22 cellular contexts compared by ENCODE assay signal in the genomic region with DNA sequence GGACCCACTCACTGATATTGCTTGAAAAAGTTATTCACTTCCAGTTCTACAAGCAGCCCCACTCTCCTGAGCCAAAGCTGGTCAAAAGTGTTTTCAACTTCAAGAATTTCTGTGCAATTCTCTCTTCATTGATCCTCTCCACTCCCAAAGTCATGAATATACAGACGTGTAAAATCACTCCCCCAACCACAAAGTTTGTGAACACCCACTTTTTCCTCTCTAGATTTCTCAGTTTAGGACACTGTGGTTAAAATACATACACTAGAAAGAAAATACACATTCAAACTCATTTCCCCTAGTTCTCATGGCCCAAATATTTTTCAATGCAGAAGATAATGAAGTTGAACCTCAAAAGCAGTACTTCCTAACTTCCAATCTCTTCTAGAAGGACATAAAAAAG.
DNase-seq lines count a peak whose midpoint lies in the region; ATAC-seq and TF ChIP-seq lines count a peak whose summit lies in the region.
"Had no signal": no experiment of that assay in that cellular context is flagged by ENCODE, and none has a peak within 500 bp of the region (broad histone marks: within the 10 kb centered on the region; RNA-seq: fewer than 3 reads in every experiment).

No MANE protein-coding gene starts in this region.

- ATAC-seq in natural killer cell treated with Interleukin-12 subunit alpha and Interleukin-12 subunit beta and Interleukin-15 and Interleukin-18, amount 100 ng/mL, for 72 hours: peak in 1 of 2 donors; percentile 64
- ATAC-seq in natural killer cell (no peak), GM21367 (IDR thresholded peaks at IDR 0.05; ENCODE audit: unreplicated experiment) (peak; percentile 51), HG03442 (IDR thresholded peaks at IDR 0.05; ENCODE audit: unreplicated experiment) (peak; percentile 88), HG02571 (IDR thresholded peaks at IDR 0.05; ENCODE audit: unreplicated experiment) (no peak)
- ATAC-seq in stimulated activated naive CD8-positive, alpha-beta T cell treated with anti-CD3 and anti-CD28 coated beads, Interleukin-15, amount 100 ng/mL, for 72 hours: peak; percentile 67
- ATAC-seq: gastrocnemius medialis; left ventricle myocardium superior; naive thymus-derived CD4-positive, alpha-beta T cell had no signal

- H3K4me1 Mint-ChIP-seq in natural killer cell treated with Interleukin-12 subunit alpha and Interleukin-12 subunit beta and Interleukin-15 and Interleukin-18, amount 100 ng/mL, for 72 hours (ENCODE audit: low read depth in 2 of 2): peaks cover 19 to 24% of the 10 kb centered on the region in 2 donors
- peaks cover 8 to 16% of the 10 kb centered on the region in 2 donors for H3K4me1 Mint-ChIP-seq in natural killer cell
- H3K4me1 Mint-ChIP-seq in stimulated activated naive CD8-positive, alpha-beta T cell treated with anti-CD3 and anti-CD28 coated beads, Interleukin-15, amount 100 ng/mL, for 72 hours: peaks cover 28% of the 10 kb centered on the region
- H3K4me1 Mint-ChIP-seq in endothelial cell (ENCODE audit: unreplicated experiment): peaks cover 2% of the 10 kb centered on the region
- H3K4me1 Mint-ChIP-seq in chondrocyte (ENCODE audit: low read depth): no peaks in the 10 kb centered on the region
- H3K4me1 Mint-ChIP-seq: mesothelial cell of epicardium had no signal

- peak overlapping the region; percentile 80 for H3K4me3 Mint-ChIP-seq in natural killer cell treated with Interleukin-12 subunit alpha and Interleukin-12 subunit beta and Interleukin-15 and Interleukin-18, amount 100 ng/mL, for 72 hours
- H3K4me3 Mint-ChIP-seq in natural killer cell (no peak overlapping the region), endothelial cell (ENCODE audit: unreplicated experiment) (no peak overlapping the region), chondrocyte (ENCODE audit: unreplicated experiment) (no peak overlapping the region)
- peak overlapping the region; percentile 60 for H3K4me3 Mint-ChIP-seq in stimulated activated naive CD8-positive, alpha-beta T cell treated with anti-CD3 and anti-CD28 coated beads, Interleukin-15, amount 100 ng/mL, for 72 hours
- H3K4me3 Mint-ChIP-seq: activated naive CD4-positive, alpha-beta T cell treated with anti-CD3 and anti-CD28 coated beads for 36 hours; activated T-cell treated with anti-CD3 and anti-CD28 coated beads, Interleukin-2, amount 50 U/mL, for 24 hours; mesothelial cell of epicardium had no signal

- no peaks in the 10 kb centered on the region for H3K36me3 Mint-ChIP-seq in natural killer cell treated with Interleukin-12 subunit alpha and Interleukin-12 subunit beta and Interleukin-15 and Interleukin-18, amount 100 ng/mL, for 72 hours
- H3K36me3 Mint-ChIP-seq in natural killer cell (no peaks in the 10 kb centered on the region), endothelial cell (ENCODE audit: low read depth, unreplicated experiment) (no peaks in the 10 kb centered on the region), chondrocyte (ENCODE audit: low read depth) (no peaks in the 10 kb centered on the region)
- H3K36me3 Mint-ChIP-seq: mesothelial cell of epicardium had no signal

- intact Hi-C loops in natural killer cell (cut with micrococcal nuclease): no loop called here

- H3K27ac Mint-ChIP-seq in natural killer cell treated with Interleukin-12 subunit alpha and Interleukin-12 subunit beta and Interleukin-15 and Interleukin-18, amount 100 ng/mL, for 72 hours: peak overlapping the region; percentile 60 to 69
- no peak overlapping the region for H3K27ac Mint-ChIP-seq in natural killer cell
- peak overlapping the region in 1 of 2 donors; percentile 49 for H3K27ac Mint-ChIP-seq in stimulated activated naive CD8-positive, alpha-beta T cell treated with anti-CD3 and anti-CD28 coated beads, Interleukin-15, amount 100 ng/mL, for 72 hours
- H3K27ac Mint-ChIP-seq in endothelial cell (ENCODE audit: unreplicated experiment): no peak overlapping the region
- H3K27ac Mint-ChIP-seq in chondrocyte (ENCODE audit: unreplicated experiment): no peak overlapping the region
- H3K27ac Mint-ChIP-seq: activated naive CD4-positive, alpha-beta T cell treated with anti-CD3 and anti-CD28 coated beads for 36 hours; activated T-cell treated with anti-CD3 and anti-CD28 coated beads, Interleukin-2, amount 50 U/mL, for 24 hours; mesothelial cell of epicardium had no signal

- peaks cover 0 to 5% of the 10 kb centered on the region in 2 donors for H3K27me3 Mint-ChIP-seq in natural killer cell treated with Interleukin-12 subunit alpha and Interleukin-12 subunit beta and Interleukin-15 and Interleukin-18, amount 100 ng/mL, for 72 hours
- H3K27me3 Mint-ChIP-seq in natural killer cell (ENCODE audit: low read depth in 2 of 2) (peaks cover 0 to 17% of the 10 kb centered on the region in 2 donors), endothelial cell (ENCODE audit: unreplicated experiment) (no peaks in the 10 kb centered on the region), chondrocyte (ENCODE audit: low read depth) (peaks cover 6% of the 10 kb centered on the region)
- H3K27me3 Mint-ChIP-seq in stimulated activated naive CD8-positive, alpha-beta T cell treated with anti-CD3 and anti-CD28 coated beads, Interleukin-15, amount 100 ng/mL, for 72 hours: no peaks in the 10 kb centered on the region

- H3K9me3 Mint-ChIP-seq in natural killer cell treated with Interleukin-12 subunit alpha and Interleukin-12 subunit beta and Interleukin-15 and Interleukin-18, amount 100 ng/mL, for 72 hours: no peaks in the 10 kb centered on the region
- H3K9me3 Mint-ChIP-seq in natural killer cell (no peaks in the 10 kb centered on the region), endothelial cell (ENCODE audit: unreplicated experiment) (no peaks in the 10 kb centered on the region), chondrocyte (ENCODE audit: low read depth) (peaks cover 22% of the 10 kb centered on the region)
- H3K9me3 Mint-ChIP-seq in stimulated activated naive CD8-positive, alpha-beta T cell treated with anti-CD3 and anti-CD28 coated beads, Interleukin-15, amount 100 ng/mL, for 72 hours: no peaks in the 10 kb centered on the region
- H3K9me3 Mint-ChIP-seq: activated naive CD4-positive, alpha-beta T cell treated with anti-CD3 and anti-CD28 coated beads for 36 hours; activated T-cell treated with anti-CD3 and anti-CD28 coated beads, Interleukin-2, amount 50 U/mL, for 24 hours had no signal

- no peak for TF ChIP-seq CTCF in natural killer cell (IDR thresholded peaks at IDR 0.05)
- TF ChIP-seq CTCF in endothelial cell (IDR thresholded peaks at IDR 0.05; ENCODE audit: unreplicated experiment): no peak
- TF ChIP-seq CTCF in chondrocyte (IDR thresholded peaks at IDR 0.05): no peak

- DNase-seq in natural killer cell treated with Interleukin-12 subunit alpha and Interleukin-12 subunit beta and Interleukin-15 and Interleukin-18, amount 100 ng/mL, for 72 hours (ENCODE audit: low spot score): no peak
- no peak for DNase-seq in natural killer cell
- no peak for DNase-seq in stimulated activated naive CD8-positive, alpha-beta T cell treated with anti-CD3 and anti-CD28 coated beads, Interleukin-15, amount 100 ng/mL, for 72 hours
- DNase-seq in endothelial cell (ENCODE audit: low spot score): no peak
- no peak for DNase-seq in chondrocyte (ENCODE audit: low spot score)
- DNase-seq: ACHN; activated CD4-positive, CD25-positive, alpha-beta regulatory T cell; activated naive CD4-positive, alpha-beta T cell treated with anti-CD3 and anti-CD28 coated beads for 36 hours; activated T-cell treated with anti-CD3 and anti-CD28 coated beads, Interleukin-2, amount 50 U/mL, for 24 hours; DND-41; gastrocnemius medialis; left ventricle myocardium superior; naive thymus-derived CD4-positive, alpha-beta T cell; NCI-H1436 treated with DMSO at 0.1 percent for 48 hours; NCI-H510A; NK-92 treated with Interleukin-12 subunit alpha and Interleukin-12 subunit beta, amount 100 ng/mL, for 24 hours; SHP77; stimulated activated CD4-positive, alpha-beta T cell treated with anti-CD3 and anti-CD28 coated beads, Interleukin-2, amount 100 ng/mL, for 24 hours had no signal

Comparison
In these comparisons a context has a peak if more than half of its experiments do, and no peak if none do; other contexts are left out.
1. H3K27ac Mint-ChIP-seq: peak in natural killer cell treated with Interleukin-12 subunit alpha and Interleukin-12 subunit beta and Interleukin-15 and Interleukin-18, amount 100 ng/mL, for 72 hours (2 of 2); none in natural killer cell (0 of 2), endothelial cell (single experiment) and chondrocyte (single experiment).
2. H3K4me3 Mint-ChIP-seq: peak in natural killer cell treated with Interleukin-12 subunit alpha and Interleukin-12 subunit beta and Interleukin-15 and Interleukin-18, amount 100 ng/mL, for 72 hours (single experiment) and stimulated activated naive CD8-positive, alpha-beta T cell treated with anti-CD3 and anti-CD28 coated beads, Interleukin-15, amount 100 ng/mL, for 72 hours (2 of 2); none in natural killer cell (single experiment), endothelial cell (single experiment) and chondrocyte (single experiment).
3. ATAC-seq: peak in GM21367 (single experiment), HG03442 (single experiment) and stimulated activated naive CD8-positive, alpha-beta T cell treated with anti-CD3 and anti-CD28 coated beads, Interleukin-15, amount 100 ng/mL, for 72 hours (single experiment); none in natural killer cell (0 of 3) and HG02571 (single experiment).